ENCODE assay signal across 30 cellular contexts in genomic region chr2:221245045-221245444, GRCh38.
"Had no signal": no experiment of that assay in that cellular context is flagged by ENCODE, and none has a peak within 500 bp of the region (broad histone marks: within the 10 kb centered on the region; RNA-seq: fewer than 3 reads in every experiment).

No MANE protein-coding gene starts in this region.

- H3K36me3 Mint-ChIP-seq: activated naive CD4-positive, alpha-beta T cell treated with anti-CD3 and anti-CD28 coated beads, Interleukin-2, amount 50 U/mL, for 24 hours; activated naive CD8-positive, alpha-beta T cell treated with anti-CD3 and anti-CD28 coated beads for 36 hours had no signal

- H3K27me3 Mint-ChIP-seq: activated CD8-positive, alpha-beta T cell treated with anti-CD3 and anti-CD28 coated beads for 36 hours; activated naive CD8-positive, alpha-beta T cell treated with anti-CD3 and anti-CD28 coated beads for 36 hours; dendritic cell treated with granulocyte-macrophage colony-stimulating factor and Interleukin-4, amounts not matched to agents 40 ng/mL and 50 ng/mL, for 4 days had no signal

- H3K27ac Mint-ChIP-seq: activated CD8-positive, alpha-beta T cell treated with anti-CD3 and anti-CD28 coated beads for 36 hours; activated naive CD4-positive, alpha-beta T cell treated with anti-CD3 and anti-CD28 coated beads, Interleukin-2, amount 50 U/mL, for 24 hours; activated naive CD8-positive, alpha-beta T cell treated with anti-CD3 and anti-CD28 coated beads for 36 hours; activated naive CD8-positive, alpha-beta T cell treated with anti-CD3 and anti-CD28 coated beads, Interleukin-2, amount 50 U/mL, for 24 hours; activated T-helper 17 cell treated with anti-CD3 and anti-CD28 coated beads, Interleukin-2, amount 50 U/mL, for 72 hours; dendritic cell treated with granulocyte-macrophage colony-stimulating factor and Interleukin-4, amounts not matched to agents 40 ng/mL and 50 ng/mL, for 4 days; endodermal cell had no signal

- H3K4me3 Mint-ChIP-seq: activated CD8-positive, alpha-beta T cell treated with anti-CD3 and anti-CD28 coated beads for 36 hours; activated naive CD4-positive, alpha-beta T cell treated with anti-CD3 and anti-CD28 coated beads, Interleukin-2, amount 50 U/mL, for 24 hours; activated naive CD8-positive, alpha-beta T cell treated with anti-CD3 and anti-CD28 coated beads for 36 hours; activated naive CD8-positive, alpha-beta T cell treated with anti-CD3 and anti-CD28 coated beads, Interleukin-2, amount 50 U/mL, for 24 hours; activated T-cell treated with anti-CD3 and anti-CD28 coated beads, Interleukin-2, amount 50 U/mL, for 4 hours; activated T-helper 17 cell treated with anti-CD3 and anti-CD28 coated beads, Interleukin-2, amount 50 U/mL, for 72 hours; central memory CD8-positive, alpha-beta T cell; dendritic cell treated with granulocyte-macrophage colony-stimulating factor and Interleukin-4, amounts not matched to agents 40 ng/mL and 50 ng/mL, for 4 days; endodermal cell had no signal

- H3K4me3 ChIP-seq: adrenal gland, body of pancreas, cardiac muscle cell, coronary artery, dorsolateral prefrontal cortex, esophagus muscularis mucosa, gastroesophageal sphincter had no signal

- H3K4me1 Mint-ChIP-seq: activated naive CD4-positive, alpha-beta T cell treated with anti-CD3 and anti-CD28 coated beads, Interleukin-2, amount 50 U/mL, for 24 hours; activated naive CD8-positive, alpha-beta T cell treated with anti-CD3 and anti-CD28 coated beads for 36 hours; activated naive CD8-positive, alpha-beta T cell treated with anti-CD3 and anti-CD28 coated beads, Interleukin-2, amount 50 U/mL, for 24 hours; activated T-helper 17 cell treated with anti-CD3 and anti-CD28 coated beads, Interleukin-2, amount 50 U/mL, for 72 hours; central memory CD8-positive, alpha-beta T cell; endodermal cell had no signal

- H3K36me3 ChIP-seq: adrenal gland, cardiac muscle cell, esophagus muscularis mucosa, gastroesophageal sphincter had no signal

- DNase-seq: activated CD4-positive, alpha-beta T cell treated with anti-CD3 and anti-CD28 coated beads for 48 hours; activated CD4-positive, alpha-beta T cell treated with anti-CD3 and anti-CD28 coated beads, Interleukin-2, amount 50 U/mL, for 1 hour; activated CD4-positive, alpha-beta T cell treated with anti-CD3 and anti-CD28 coated beads, Interleukin-2, amount 50 U/mL, for 48 hours; activated CD8-positive, alpha-beta memory T cell treated with anti-CD3 and anti-CD28 coated beads for 24 hours; activated CD8-positive, alpha-beta T cell treated with anti-CD3 and anti-CD28 coated beads for 36 hours; activated effector memory CD4-positive, alpha-beta T cell treated with Interleukin-2 at 50 U/mL for 16 hours; activated gamma-delta T cell treated with Interleukin-2 at 50 U/mL for 16 hours; activated naive CD4-positive, alpha-beta T cell treated with Interleukin-2 at 50 U/mL for 16 hours; activated naive CD8-positive, alpha-beta T cell treated with anti-CD3 and anti-CD28 coated beads for 36 hours; activated naive CD8-positive, alpha-beta T cell treated with anti-CD3 and anti-CD28 coated beads, Interleukin-2, amount 50 U/mL, for 24 hours; activated T-cell treated with anti-CD3 and anti-CD28 coated beads, Interleukin-2, amount 50 U/mL, for 4 hours; adrenal gland; amygdala; aorta; body of pancreas; dorsolateral prefrontal cortex; effector memory CD4-positive, alpha-beta T cell; endodermal cell; erythroblast; foreskin keratinocyte; T-helper 2 cell had no signal

- H3K9me3 ChIP-seq: adrenal gland, body of pancreas, esophagus muscularis mucosa, gastroesophageal sphincter had no signal

- H3K27me3 ChIP-seq: adrenal gland, body of pancreas, cardiac muscle cell, esophagus muscularis mucosa, foreskin keratinocyte, gastroesophageal sphincter had no signal

- H3K27ac ChIP-seq: adrenal gland, body of pancreas, cardiac muscle cell, coronary artery, dorsolateral prefrontal cortex, esophagus muscularis mucosa, foreskin keratinocyte, gastroesophageal sphincter had no signal

- H3K9me3 Mint-ChIP-seq: activated naive CD8-positive, alpha-beta T cell treated with anti-CD3 and anti-CD28 coated beads for 36 hours; activated T-helper 17 cell treated with anti-CD3 and anti-CD28 coated beads, Interleukin-2, amount 50 U/mL, for 72 hours; central memory CD8-positive, alpha-beta T cell had no signal

- H3K4me1 ChIP-seq: adrenal gland, body of pancreas, esophagus muscularis mucosa, foreskin keratinocyte, gastroesophageal sphincter had no signal

- ATAC-seq: activated CD4-positive, CD25-positive, alpha-beta regulatory T cell treated with anti-CD3 and anti-CD28 coated beads, Interleukin-2, amount 50 U/mL, for 24 hours; activated CD8-positive, alpha-beta T cell treated with anti-CD3 and anti-CD28 coated beads for 36 hours; activated naive CD8-positive, alpha-beta T cell treated with anti-CD3 and anti-CD28 coated beads, Interleukin-2, amount 50 U/mL, for 24 hours; activated T-cell treated with anti-CD3 and anti-CD28 coated beads, Interleukin-2, amount 50 U/mL, for 4 hours; activated T-helper 17 cell treated with anti-CD3 and anti-CD28 coated beads, Interleukin-2, amount 50 U/mL, for 72 hours; body of pancreas; foreskin keratinocyte; gastroesophageal sphincter had no signal
